1 cellular context compared by ENCODE assay signal in the genomic region with DNA sequence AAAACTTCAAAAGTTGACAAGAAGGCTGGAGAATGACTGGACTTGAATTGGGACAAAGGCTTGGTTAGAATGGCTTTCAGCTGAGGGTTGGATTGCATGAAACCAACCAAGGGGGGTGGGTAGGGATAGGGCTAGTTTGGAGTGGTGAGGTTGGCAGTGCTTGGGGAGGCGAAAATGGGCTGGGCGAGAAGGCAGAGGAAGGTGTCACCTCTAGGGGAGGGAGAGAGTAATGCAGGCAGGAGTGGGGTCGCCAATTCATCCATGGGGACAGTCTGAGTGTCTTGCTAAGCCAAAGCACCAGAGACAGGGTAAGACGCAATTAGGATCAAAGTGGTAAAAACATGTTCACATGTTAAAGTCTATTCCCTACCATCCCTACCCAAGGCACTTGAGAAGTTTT.
TF ChIP-seq lines count a peak whose summit lies in the region.

No MANE protein-coding gene starts in this region.

TF ChIP-seq in H1, 55 proteins besides CTCF, POLR2A, EP300 and RAD21:
- TF ChIP-seq MAFK (IDR thresholded peaks at IDR 0.05; ENCODE audit: low read depth, low read length) (no peak), TAF1 (IDR thresholded peaks at IDR 0.05; ENCODE audit: low read depth, low read length) (no peak), SIN3A (conservative IDR thresholded peaks at IDR 0.05 in 1 of 2, IDR thresholded peaks at IDR 0.05 in 1 of 2; ENCODE audit: low read depth in 1 of 2, low read length in 2 of 2) (no peak), CEBPB (IDR thresholded peaks at IDR 0.05; ENCODE audit: low read depth, low read length) (no peak), PHF8 (conservative IDR thresholded peaks at IDR 0.05; ENCODE audit: low read depth, low read length) (no peak), SP4 (IDR thresholded peaks at IDR 0.05; ENCODE audit: low read length) (no peak), SIX5 (IDR thresholded peaks at IDR 0.05; ENCODE audit: low read depth, low read length) (no peak), CBX5 (IDR thresholded peaks at IDR 0.05; ENCODE audit: low read depth, low read length) (no peak), TBP (IDR thresholded peaks at IDR 0.05; ENCODE audit: low read depth, low read length) (no peak), BCL11A (IDR thresholded peaks at IDR 0.05; ENCODE audit: low read depth in 2 of 2, low read length in 2 of 2) (no peak), JUND (IDR thresholded peaks at IDR 0.05; ENCODE audit: low read length) (no peak), BACH1 (IDR thresholded peaks at IDR 0.05; ENCODE audit: low read length) (no peak), SRF (IDR thresholded peaks at IDR 0.05; ENCODE audit: low read depth, low read length) (no peak), RFX5 (IDR thresholded peaks at IDR 0.05; ENCODE audit: borderline replicate concordance, low read depth, low read length) (no peak), TCF12 (IDR thresholded peaks at IDR 0.05; ENCODE audit: low read depth, low read length) (no peak)
- TF ChIP-seq, protein P1, sequence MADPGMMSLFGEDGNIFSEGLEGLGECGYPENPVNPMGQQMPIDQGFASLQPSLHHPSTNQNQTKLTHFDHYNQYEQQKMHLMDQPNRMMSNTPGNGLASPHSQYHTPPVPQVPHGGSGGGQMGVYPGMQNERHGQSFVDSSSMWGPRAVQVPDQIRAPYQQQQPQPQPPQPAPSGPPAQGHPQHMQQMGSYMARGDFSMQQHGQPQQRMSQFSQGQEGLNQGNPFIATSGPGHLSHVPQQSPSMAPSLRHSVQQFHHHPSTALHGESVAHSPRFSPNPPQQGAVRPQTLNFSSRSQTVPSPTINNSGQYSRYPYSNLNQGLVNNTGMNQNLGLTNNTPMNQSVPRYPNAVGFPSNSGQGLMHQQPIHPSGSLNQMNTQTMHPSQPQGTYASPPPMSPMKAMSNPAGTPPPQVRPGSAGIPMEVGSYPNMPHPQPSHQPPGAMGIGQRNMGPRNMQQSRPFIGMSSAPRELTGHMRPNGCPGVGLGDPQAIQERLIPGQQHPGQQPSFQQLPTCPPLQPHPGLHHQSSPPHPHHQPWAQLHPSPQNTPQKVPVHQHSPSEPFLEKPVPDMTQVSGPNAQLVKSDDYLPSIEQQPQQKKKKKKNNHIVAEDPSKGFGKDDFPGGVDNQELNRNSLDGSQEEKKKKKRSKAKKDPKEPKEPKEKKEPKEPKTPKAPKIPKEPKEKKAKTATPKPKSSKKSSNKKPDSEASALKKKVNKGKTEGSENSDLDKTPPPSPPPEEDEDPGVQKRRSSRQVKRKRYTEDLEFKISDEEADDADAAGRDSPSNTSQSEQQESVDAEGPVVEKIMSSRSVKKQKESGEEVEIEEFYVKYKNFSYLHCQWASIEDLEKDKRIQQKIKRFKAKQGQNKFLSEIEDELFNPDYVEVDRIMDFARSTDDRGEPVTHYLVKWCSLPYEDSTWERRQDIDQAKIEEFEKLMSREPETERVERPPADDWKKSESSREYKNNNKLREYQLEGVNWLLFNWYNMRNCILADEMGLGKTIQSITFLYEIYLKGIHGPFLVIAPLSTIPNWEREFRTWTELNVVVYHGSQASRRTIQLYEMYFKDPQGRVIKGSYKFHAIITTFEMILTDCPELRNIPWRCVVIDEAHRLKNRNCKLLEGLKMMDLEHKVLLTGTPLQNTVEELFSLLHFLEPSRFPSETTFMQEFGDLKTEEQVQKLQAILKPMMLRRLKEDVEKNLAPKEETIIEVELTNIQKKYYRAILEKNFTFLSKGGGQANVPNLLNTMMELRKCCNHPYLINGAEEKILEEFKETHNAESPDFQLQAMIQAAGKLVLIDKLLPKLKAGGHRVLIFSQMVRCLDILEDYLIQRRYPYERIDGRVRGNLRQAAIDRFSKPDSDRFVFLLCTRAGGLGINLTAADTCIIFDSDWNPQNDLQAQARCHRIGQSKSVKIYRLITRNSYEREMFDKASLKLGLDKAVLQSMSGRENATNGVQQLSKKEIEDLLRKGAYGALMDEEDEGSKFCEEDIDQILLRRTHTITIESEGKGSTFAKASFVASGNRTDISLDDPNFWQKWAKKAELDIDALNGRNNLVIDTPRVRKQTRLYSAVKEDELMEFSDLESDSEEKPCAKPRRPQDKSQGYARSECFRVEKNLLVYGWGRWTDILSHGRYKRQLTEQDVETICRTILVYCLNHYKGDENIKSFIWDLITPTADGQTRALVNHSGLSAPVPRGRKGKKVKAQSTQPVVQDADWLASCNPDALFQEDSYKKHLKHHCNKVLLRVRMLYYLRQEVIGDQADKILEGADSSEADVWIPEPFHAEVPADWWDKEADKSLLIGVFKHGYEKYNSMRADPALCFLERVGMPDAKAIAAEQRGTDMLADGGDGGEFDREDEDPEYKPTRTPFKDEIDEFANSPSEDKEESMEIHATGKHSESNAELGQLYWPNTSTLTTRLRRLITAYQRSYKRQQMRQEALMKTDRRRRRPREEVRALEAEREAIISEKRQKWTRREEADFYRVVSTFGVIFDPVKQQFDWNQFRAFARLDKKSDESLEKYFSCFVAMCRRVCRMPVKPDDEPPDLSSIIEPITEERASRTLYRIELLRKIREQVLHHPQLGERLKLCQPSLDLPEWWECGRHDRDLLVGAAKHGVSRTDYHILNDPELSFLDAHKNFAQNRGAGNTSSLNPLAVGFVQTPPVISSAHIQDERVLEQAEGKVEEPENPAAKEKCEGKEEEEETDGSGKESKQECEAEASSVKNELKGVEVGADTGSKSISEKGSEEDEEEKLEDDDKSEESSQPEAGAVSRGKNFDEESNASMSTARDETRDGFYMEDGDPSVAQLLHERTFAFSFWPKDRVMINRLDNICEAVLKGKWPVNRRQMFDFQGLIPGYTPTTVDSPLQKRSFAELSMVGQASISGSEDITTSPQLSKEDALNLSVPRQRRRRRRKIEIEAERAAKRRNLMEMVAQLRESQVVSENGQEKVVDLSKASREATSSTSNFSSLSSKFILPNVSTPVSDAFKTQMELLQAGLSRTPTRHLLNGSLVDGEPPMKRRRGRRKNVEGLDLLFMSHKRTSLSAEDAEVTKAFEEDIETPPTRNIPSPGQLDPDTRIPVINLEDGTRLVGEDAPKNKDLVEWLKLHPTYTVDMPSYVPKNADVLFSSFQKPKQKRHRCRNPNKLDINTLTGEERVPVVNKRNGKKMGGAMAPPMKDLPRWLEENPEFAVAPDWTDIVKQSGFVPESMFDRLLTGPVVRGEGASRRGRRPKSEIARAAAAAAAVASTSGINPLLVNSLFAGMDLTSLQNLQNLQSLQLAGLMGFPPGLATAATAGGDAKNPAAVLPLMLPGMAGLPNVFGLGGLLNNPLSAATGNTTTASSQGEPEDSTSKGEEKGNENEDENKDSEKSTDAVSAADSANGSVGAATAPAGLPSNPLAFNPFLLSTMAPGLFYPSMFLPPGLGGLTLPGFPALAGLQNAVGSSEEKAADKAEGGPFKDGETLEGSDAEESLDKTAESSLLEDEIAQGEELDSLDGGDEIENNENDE (IDR thresholded peaks at IDR 0.05; ENCODE audit: insufficient replicate concordance, low read length), result no peak
- TF ChIP-seq, protein P2, sequence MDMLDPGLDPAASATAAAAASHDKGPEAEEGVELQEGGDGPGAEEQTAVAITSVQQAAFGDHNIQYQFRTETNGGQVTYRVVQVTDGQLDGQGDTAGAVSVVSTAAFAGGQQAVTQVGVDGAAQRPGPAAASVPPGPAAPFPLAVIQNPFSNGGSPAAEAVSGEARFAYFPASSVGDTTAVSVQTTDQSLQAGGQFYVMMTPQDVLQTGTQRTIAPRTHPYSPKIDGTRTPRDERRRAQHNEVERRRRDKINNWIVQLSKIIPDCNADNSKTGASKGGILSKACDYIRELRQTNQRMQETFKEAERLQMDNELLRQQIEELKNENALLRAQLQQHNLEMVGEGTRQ (IDR thresholded peaks at IDR 0.05; ENCODE audit: low read length), result no peak
